In the genomic region with DNA sequence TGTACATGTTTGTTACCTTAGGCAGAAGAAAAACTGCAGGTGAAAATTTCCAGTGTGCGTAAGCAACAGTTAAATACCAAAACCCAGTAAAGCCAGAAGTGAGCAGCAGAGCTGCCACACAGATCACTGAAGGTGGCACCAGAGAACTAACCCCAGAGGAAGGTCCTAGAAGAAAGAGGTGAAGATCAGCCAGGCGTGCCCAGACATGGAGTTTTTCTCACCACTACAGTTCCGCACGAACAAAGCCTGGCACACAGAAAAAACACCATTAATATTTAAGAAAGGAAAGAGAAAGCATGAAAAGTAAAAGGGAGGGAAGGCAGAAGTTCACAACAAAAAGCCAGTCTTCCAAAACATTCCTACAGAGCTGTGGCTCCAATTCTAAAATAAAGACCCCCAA, we compare ENCODE assay signal across 11 cellular contexts.
A peak's percentile ranks its signal among the peaks of the same experiment; 100 is the strongest.
DNase-seq lines count a peak whose midpoint lies in the region; ATAC-seq, FAIRE-seq and TF ChIP-seq lines count a peak whose summit lies in the region.
"Had no signal": no experiment of that assay in that cellular context is flagged by ENCODE, and none has a peak within 500 bp of the region (broad histone marks: within the 10 kb centered on the region; RNA-seq: fewer than 3 reads in every experiment).

No MANE protein-coding gene starts in this region.

- no peaks in the 10 kb centered on the region for H3K4me1 Mint-ChIP-seq in activated CD4-positive, alpha-beta T cell treated with anti-CD3 and anti-CD28 coated beads, Interleukin-2, amount 10 ng/mL, durations not matched to agents 7 days and 5 days

- H3K9me3 ChIP-seq in keratinocyte (ENCODE audit: control insufficient read depth, low read depth, low read length): no peaks in the 10 kb centered on the region

- ATAC-seq in GM18867 (IDR thresholded peaks at IDR 0.05; ENCODE audit: unreplicated experiment) (peak; percentile 83), GM21786 (IDR thresholded peaks at IDR 0.05; ENCODE audit: unreplicated experiment) (peak; percentile 89), HG03575 (IDR thresholded peaks at IDR 0.05; ENCODE audit: extremely low read depth, insufficient number of reproducible peaks, low FRiP score, unreplicated experiment) (peak; percentile 66)

- no peaks in the 10 kb centered on the region for H3K79me2 ChIP-seq in keratinocyte (ENCODE audit: control insufficient read depth, insufficient read depth, low read length)

- no peak overlapping the region for H3K4me3 Mint-ChIP-seq in activated CD4-positive, alpha-beta T cell treated with anti-CD3 and anti-CD28 coated beads, Interleukin-2, amount 10 ng/mL, durations not matched to agents 7 days and 5 days

- H3K36me3 Mint-ChIP-seq in activated CD4-positive, alpha-beta T cell treated with anti-CD3 and anti-CD28 coated beads, Interleukin-2, amount 10 ng/mL, durations not matched to agents 7 days and 5 days (ENCODE audit: low read depth): no peaks in the 10 kb centered on the region

- H3K4me2 ChIP-seq in keratinocyte (ENCODE audit: control insufficient read depth, extremely low read depth, insufficient read depth, low read depth, low read length): peak overlapping the region; percentile 11

- no peak overlapping the region for H3K27ac Mint-ChIP-seq in activated CD4-positive, alpha-beta T cell treated with anti-CD3 and anti-CD28 coated beads, Interleukin-2, amount 10 ng/mL, durations not matched to agents 7 days and 5 days

- dilution Hi-C loops in keratinocyte (cut with MboI; ENCODE audit: extremely low pct_ligation_motif_present, low sequenced_read_pairs): no loop called here

- peak; percentile 39 for FAIRE-seq in keratinocyte (lab: Jason Lieb, UNC)

- no peaks in the 10 kb centered on the region for H3K9me1 ChIP-seq in keratinocyte (ENCODE audit: control insufficient read depth, extremely low read depth, insufficient read depth, low read length)

- H3K36me3 ChIP-seq in keratinocyte (ENCODE audit: control insufficient read depth in 2 of 2, extremely low read depth in 1 of 2, insufficient read depth in 2 of 2, low read length in 2 of 2): no peaks in the 10 kb centered on the region

- no peak for DNase-seq in keratinocyte (ENCODE audit: low read depth, low spot score)
- DNase-seq in C1 segment of cervical spinal cord (lab: John Stamatoyannopoulos, UW): no peak
- DNase-seq in activated CD4-positive, alpha-beta T cell treated with anti-CD3 and anti-CD28 coated beads, Interleukin-2, amount 10 ng/mL, durations not matched to agents 7 days and 5 days: no peak
- DNase-seq in NCI-H2227 treated with DMSO at 0.1 percent for 48 hours (lab: John Stamatoyannopoulos, UW): no peak
- no peak for DNase-seq in COR-L47 (lab: John Stamatoyannopoulos, UW)
- DNase-seq: cerebellar nuclear complex; NCI-H187 treated with DMSO at 0.1 percent for 48 hours; stimulated activated CD4-positive, alpha-beta T cell treated with anti-CD3 and anti-CD28 coated beads, Interleukin-4, amount 100 ng/mL, for 4 hours had no signal

- H3K27me3 Mint-ChIP-seq in activated CD4-positive, alpha-beta T cell treated with anti-CD3 and anti-CD28 coated beads, Interleukin-2, amount 10 ng/mL, durations not matched to agents 7 days and 5 days: peaks cover 8% of the 10 kb centered on the region

- H3K9me3 Mint-ChIP-seq in activated CD4-positive, alpha-beta T cell treated with anti-CD3 and anti-CD28 coated beads, Interleukin-2, amount 10 ng/mL, durations not matched to agents 7 days and 5 days: no peaks in the 10 kb centered on the region

- no peak overlapping the region for H3K27ac ChIP-seq in keratinocyte (ENCODE audit: control insufficient read depth, insufficient read depth, low read length)

- no peaks in the 10 kb centered on the region for H3K27me3 ChIP-seq in keratinocyte (ENCODE audit: control insufficient read depth, extremely low read depth, insufficient read depth, low read length)

- H3K4me1 ChIP-seq in keratinocyte (ENCODE audit: control insufficient read depth, extremely low read depth, insufficient read depth, low read length): peaks cover 7% of the 10 kb centered on the region

- peak; percentile 24 to 63 (median 48) for TF ChIP-seq CTCF in keratinocyte (optimal IDR thresholded peaks at IDR 0.05 in 1 of 3, IDR thresholded peaks at IDR 0.05 in 1 of 3, conservative IDR thresholded peaks at IDR 0.05 in 1 of 3; ENCODE audit: extremely low read depth in 1 of 3, insufficient read depth in 2 of 3, low read length in 3 of 3)

- CTCF ChIA-PET in activated CD4-positive, alpha-beta T cell treated with anti-CD3 and anti-CD28 coated beads, Interleukin-2, amount 10 ng/mL, durations not matched to agents 7 days and 5 days (lab: Charles Lee): no interaction called here

- H2AFZ ChIP-seq in keratinocyte (ENCODE audit: control insufficient read depth, low read length): peak overlapping the region; percentile 63

- POLR2A ChIA-PET in activated CD4-positive, alpha-beta T cell treated with anti-CD3 and anti-CD28 coated beads, Interleukin-2, amount 10 ng/mL, durations not matched to agents 7 days and 5 days (lab: Charles Lee): no interaction called here

- H3K4me3 ChIP-seq in keratinocyte (ENCODE audit: control insufficient read depth in 2 of 3, extremely low read depth in 1 of 3, insufficient read depth in 2 of 3, low read depth in 1 of 3, low read length in 3 of 3): no peak overlapping the region

- H4K20me1 ChIP-seq in keratinocyte (ENCODE audit: control insufficient read depth, extremely low read depth, insufficient read depth, low read length): no peaks in the 10 kb centered on the region

- H3K9ac ChIP-seq in keratinocyte (ENCODE audit: control insufficient read depth, extremely low read depth, insufficient read depth, low read length): no peak overlapping the region
